ENCODE assay signal across 8 cellular contexts in genomic region chr19:14432817-14433453, GRCh38. TPM values are rescaled to one million over a fixed set of nuclear protein-coding genes. Genes with fewer than 3 reads are reported as not detected.
DNase-seq lines count a peak whose midpoint lies in the region; ATAC-seq and TF ChIP-seq lines count a peak whose summit lies in the region.

Gene PKN1, plus strand, starts transcription at chr19:14433306. Its CDS starts 216 bp downstream, at chr19:14433522.

- ATAC-seq in HG02840 (IDR thresholded peaks at IDR 0.05; ENCODE audit: low FRiP score, unreplicated experiment) (peak; percentile 47), Right ventricle myocardium superior (ENCODE audit: poor library complexity) (peak; percentile 84), HG03135 (IDR thresholded peaks at IDR 0.05; ENCODE audit: unreplicated experiment) (no peak)
- peak; percentile 39 to 66 for ATAC-seq in activated naive CD4-positive, alpha-beta T cell treated with anti-CD3 and anti-CD28 coated beads, Interleukin-2, amount 50 U/mL, for 72 hours

- peaks cover 7% of the 10 kb centered on the region for H3K27me3 Mint-ChIP-seq in osteocyte (ENCODE audit: unreplicated experiment)

- peak within 1 kb of the TSS; percentile 80 for H3K9ac ChIP-seq in ES-I3 (ENCODE audit: low read depth, low read length)

- H3K9me3 ChIP-seq in ES-I3 (ENCODE audit: control insufficient read depth, insufficient read depth, low read length), result no peaks in the 10 kb centered on the region

- intact Hi-C loops in Right ventricle myocardium superior (cut with DNase I), result no loop called here

- TF ChIP-seq CTCF in osteocyte (IDR thresholded peaks at IDR 0.05), result no peak

- no peaks in the 10 kb centered on the region for H3K36me3 ChIP-seq in ES-I3 (ENCODE audit: insufficient read depth, low read length)

- H3K4me1 Mint-ChIP-seq in osteocyte (ENCODE audit: unreplicated experiment), result peaks cover 36% of the 10 kb centered on the region

- DNase-seq in RKO (ENCODE audit: low spot score) (peak; percentile 48), Right ventricle myocardium superior (peak; percentile 80), osteocyte (ENCODE audit: extremely low spot score, unreplicated experiment) (peak; percentile 85), HCEC 1CT (no peak)
- peak in 1 of 2 donors; percentile 70 for DNase-seq in activated naive CD4-positive, alpha-beta T cell treated with anti-CD3 and anti-CD28 coated beads, Interleukin-2, amount 50 U/mL, for 72 hours (ENCODE audit: low spot score in 2 of 2)

- peak within 1 kb of the TSS; percentile 82 to 95 for H3K27ac Mint-ChIP-seq in activated naive CD4-positive, alpha-beta T cell treated with anti-CD3 and anti-CD28 coated beads, Interleukin-2, amount 50 U/mL, for 72 hours
- peak within 1 kb of the TSS; percentile 83 for H3K27ac Mint-ChIP-seq in osteocyte (ENCODE audit: unreplicated experiment)

- no peaks in the 10 kb centered on the region for H3K9me3 Mint-ChIP-seq in activated naive CD4-positive, alpha-beta T cell treated with anti-CD3 and anti-CD28 coated beads, Interleukin-2, amount 50 U/mL, for 72 hours
- H3K9me3 Mint-ChIP-seq in osteocyte (ENCODE audit: unreplicated experiment), result no peaks in the 10 kb centered on the region

- peak within 1 kb of the TSS; percentile 79 for H3K4me3 Mint-ChIP-seq in osteocyte (ENCODE audit: unreplicated experiment)

- no peaks in the 10 kb centered on the region for H3K4me1 ChIP-seq in ES-I3 (ENCODE audit: insufficient read depth, low read length)

- H3K36me3 Mint-ChIP-seq in activated naive CD4-positive, alpha-beta T cell treated with anti-CD3 and anti-CD28 coated beads, Interleukin-2, amount 50 U/mL, for 72 hours, result no peaks in the 10 kb centered on the region
- no peaks in the 10 kb centered on the region for H3K36me3 Mint-ChIP-seq in osteocyte (ENCODE audit: unreplicated experiment)

RNA-seq across cellular contexts. Expression of gene PKN1, which starts in this region (rescaled TPM):
- 100 to 1,000 TPM; 105 to 192 TPM for total RNA-seq in activated naive CD4-positive, alpha-beta T cell treated with anti-CD3 and anti-CD28 coated beads, Interleukin-2, amount 50 U/mL, for 72 hours
- 129 TPM for total RNA-seq in Right ventricle myocardium superior
- total RNA-seq in osteocyte, result 151 and 162 TPM in 2 replicates
